9 cellular contexts compared by ENCODE assay signal in the genomic region with DNA sequence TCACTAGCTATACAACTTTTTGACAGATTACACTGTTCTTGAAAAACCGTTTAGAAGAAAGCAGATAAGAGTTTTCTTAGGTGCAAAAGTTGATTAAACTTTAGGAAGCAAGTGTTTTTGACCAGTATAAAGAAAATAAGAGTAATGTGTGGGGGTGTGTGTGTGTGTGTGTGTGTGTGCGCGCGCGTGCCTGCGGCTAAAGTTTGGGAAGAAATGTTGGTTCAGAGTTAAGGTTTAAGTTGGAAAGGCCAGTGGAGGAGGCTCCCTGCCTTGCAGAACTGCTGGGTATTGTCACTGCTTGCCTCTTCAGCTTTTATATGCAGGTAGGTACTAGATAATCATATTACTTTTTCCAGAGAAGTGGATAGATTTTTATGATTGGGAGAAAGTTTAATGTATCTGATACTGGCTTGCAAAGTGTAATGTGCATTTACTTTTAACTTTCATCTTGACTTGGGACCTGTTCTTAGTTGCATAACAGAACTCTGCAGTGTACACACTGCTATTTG. TPM values are rescaled to one million over a fixed set of nuclear protein-coding genes. Genes with fewer than 3 reads are reported as not detected.
DNase-seq lines count a peak whose midpoint lies in the region; ATAC-seq, FAIRE-seq and TF ChIP-seq lines count a peak whose summit lies in the region.
"Had no signal": no experiment of that assay in that cellular context is flagged by ENCODE, and none has a peak within 500 bp of the region (broad histone marks: within the 10 kb centered on the region; RNA-seq: fewer than 3 reads in every experiment).

No MANE protein-coding gene starts in this region.

- H2AFZ ChIP-seq in KMS-11 (ENCODE audit: low read depth): no peak overlapping the region
- H2AFZ ChIP-seq in mammary epithelial cell (ENCODE audit: low read depth, low read length): no peak overlapping the region

- no peak for ATAC-seq in naive B cell (ENCODE audit: low read depth in 2 of 2)
- ATAC-seq in HG02798 (IDR thresholded peaks at IDR 0.05; ENCODE audit: poor library complexity, unreplicated experiment): no peak

- peaks cover 9% of the 10 kb centered on the region for H4K20me1 ChIP-seq in KMS-11 (ENCODE audit: insufficient read depth)
- H4K20me1 ChIP-seq in mammary epithelial cell (ENCODE audit: insufficient read depth, low read length): peaks cover 6% of the 10 kb centered on the region

- peak overlapping the region; percentile 82 to 97 (median 94) for H3K4me3 Mint-ChIP-seq in naive B cell

- intact Hi-C loops in mammary epithelial cell (cut with micrococcal nuclease): loop anchor here (2.0 to 10.0 kb wide), 3 partner anchors 21 to 723 kb away; no protein-coding TSS in a partner anchor

- H3K79me2 ChIP-seq in KMS-11 (ENCODE audit: insufficient read depth, low read depth): peaks cover 32% of the 10 kb centered on the region
- peaks cover 70% of the 10 kb centered on the region for H3K79me2 ChIP-seq in mammary epithelial cell (ENCODE audit: insufficient read depth, low read length)

- H3K27me3 ChIP-seq in AG04450 (ENCODE audit: control insufficient read depth, insufficient read depth, low read length): no peaks in the 10 kb centered on the region
- H3K27me3 ChIP-seq in KMS-11 (ENCODE audit: insufficient read depth, low read depth): no peaks in the 10 kb centered on the region
- H3K27me3 ChIP-seq in mammary epithelial cell (ENCODE audit: insufficient read depth, low read length): no peaks in the 10 kb centered on the region

- TF ChIP-seq CTCF in AG04450 (IDR thresholded peaks at IDR 0.05; ENCODE audit: low read depth, low read length): no peak
- TF ChIP-seq CTCF in KMS-11 (conservative IDR thresholded peaks at IDR 0.05; ENCODE audit: low read depth, low read length): no peak
- TF ChIP-seq CTCF in mammary epithelial cell (conservative IDR thresholded peaks at IDR 0.05 in 1 of 2, IDR thresholded peaks at IDR 0.05 in 1 of 2; ENCODE audit: extremely low read depth in 1 of 2, insufficient read depth in 1 of 2, low read depth in 1 of 2, low read length in 2 of 2): no peak

- peaks cover 0 to 7% of the 10 kb centered on the region in 2 donors for H3K36me3 Mint-ChIP-seq in naive B cell

- in situ Hi-C loops in mammary epithelial cell (cut with MboI; ENCODE audit: low sequenced_read_pairs in 2 of 2): no loop called here

- no peaks in the 10 kb centered on the region for H3K27me3 Mint-ChIP-seq in naive B cell

- H3K4me3 ChIP-seq in AG04450 (ENCODE audit: low read depth, low read length) (peak overlapping the region; percentile 87), KMS-11 (IDR thresholded peaks at IDR 0.05; ENCODE audit: insufficient read depth, low read depth, low read length) (no peak overlapping the region), mammary epithelial cell (replicated peaks in 1 of 3; ENCODE audit: insufficient read depth in 1 of 3, low read depth in 2 of 3, low read length in 3 of 3) (peak overlapping the region; percentile 88 to 97 (median 91))

- peak overlapping the region; percentile 94 for H3K4me2 ChIP-seq in KMS-11
- peak overlapping the region; percentile 89 for H3K4me2 ChIP-seq in mammary epithelial cell (ENCODE audit: insufficient read depth, low read depth, low read length)

- WGBS in mammary epithelial cell (ENCODE audit: low coverage, missing lambda C conversion rate): 0% methylated on average over 6 of the region's 6 CpGs

- no peak for FAIRE-seq in frontal cortex (lab: Jason Lieb, UNC)
- no peak for FAIRE-seq in GM19239 (lab: Jason Lieb, UNC)
- no peak for FAIRE-seq in RCC 7860 (lab: Jason Lieb, UNC)

- peaks cover 0 to 8% (median 2%) of the 10 kb centered on the region in 7 donors for H3K9me3 Mint-ChIP-seq in naive B cell

- POLR2A ChIA-PET in AG04450 (lab: Yijun Ruan, JAX): interaction anchor here (1.4 kb wide), 1 partner anchor 36 kb away, joined by 7 read pairs; no protein-coding TSS in a partner anchor

- dilution Hi-C loops in mammary epithelial cell (cut with HindIII; ENCODE audit: low sequenced_read_pairs): no loop called here

- H3K4me1 ChIP-seq in KMS-11 (ENCODE audit: low read depth, poor library complexity, severe bottlenecking): peaks cover 29% of the 10 kb centered on the region
- H3K4me1 ChIP-seq in mammary epithelial cell (ENCODE audit: insufficient read depth, low read length): peaks cover 23% of the 10 kb centered on the region

- H3K9me3 ChIP-seq in AG04450 (ENCODE audit: control insufficient read depth, insufficient read depth, low read length) (peaks cover 3% of the 10 kb centered on the region; the same call in 1 of the 2 replicates), mammary epithelial cell (replicated peaks; ENCODE audit: insufficient read depth, low read length) (no peaks in the 10 kb centered on the region)

- DNase-seq in AG04450 (ENCODE audit: low read depth, low spot score): no peak
- DNase-seq in mammary epithelial cell: no peak
- no peak for DNase-seq in naive B cell
- DNase-seq in frontal cortex (ENCODE audit: low spot score in 2 of 2): no peak
- DNase-seq in GM19239 (ENCODE audit: insufficient read length, low spot score): no peak
- no peak for DNase-seq in RCC 7860 (ENCODE audit: low spot score)
- DNase-seq: activated CD4-positive, alpha-beta T cell treated with anti-CD3 and anti-CD28 coated beads for 1 hour had no signal

- no peaks in the 10 kb centered on the region for H3K36me3 ChIP-seq in KMS-11 (ENCODE audit: insufficient read depth)
- H3K36me3 ChIP-seq in mammary epithelial cell (ENCODE audit: insufficient read depth, low read length): no peaks in the 10 kb centered on the region

- H3K4me1 Mint-ChIP-seq in naive B cell: peaks cover 52 to 55% (median 54%) of the 10 kb centered on the region in 3 donors

- H3K27ac ChIP-seq in AG04450 (ENCODE audit: low read depth, low read length) (no peak overlapping the region), KMS-11 (no peak overlapping the region), mammary epithelial cell (ENCODE audit: insufficient read depth, low read depth, low read length) (peak overlapping the region; percentile 61)

- BruUV-seq in mammary epithelial cell (replicated peaks; lab: Mats Ljungman, UMichigan): no TSS peak

- CTCF ChIA-PET in AG04450 (lab: Charles Lee): interaction anchor here (1.5 kb wide), 1 partner anchor 35 kb away, joined by 14 read pairs; no protein-coding TSS in a partner anchor
- CTCF ChIA-PET in mammary epithelial cell (lab: Charles Lee; ENCODE audit: low non-redundant PET): no interaction called here

- no peak overlapping the region for H3K9ac ChIP-seq in KMS-11
- H3K9ac ChIP-seq in mammary epithelial cell (ENCODE audit: insufficient read depth, low read length): peak overlapping the region; percentile 74

- peak overlapping the region in 4 of 6 donors; percentile 81 to 95 (median 86) for H3K27ac Mint-ChIP-seq in naive B cell

RNA-seq across cellular contexts. Expression of a gene that starts 2.0 kb away (rescaled TPM):
- polyA plus RNA-seq in AG04450 (2011; rRNA removed) (7.6 and 8.1 TPM in 2 replicates), mammary epithelial cell (11.1 TPM), naive B cell (ENCODE audit: low read depth in 6 of 6) (10 to 100 TPM; 31.2 to 49.2 (median 39.3) TPM)
- polyA minus RNA-seq in AG04450 (2011; rRNA and poly(A)+ RNA removed): 13.3 and 16.2 TPM in 2 replicates
- total RNA-seq in mammary epithelial cell (100 to 1,000 TPM in 1 of 2 donors, 10 to 100 TPM in 1; 74.3 to 195 TPM), frontal cortex (128 TPM)
- 96.6 TPM for polyA minus RNA-seq in mammary epithelial cell
